Comparison of ENCODE assay signal across 3 cellular contexts in genomic region chr2:148998831-148999200, GRCh38.
TF ChIP-seq lines count a peak whose summit lies in the region.

No MANE protein-coding gene starts in this region.

TF ChIP-seq in GM23338, 12 proteins besides CTCF, POLR2A, EP300 and RAD21:
- no peak for TF ChIP-seq POLR2AphosphoS5 (IDR thresholded peaks at IDR 0.05; ENCODE audit: low read depth)
- no peak for TF ChIP-seq EZH2phosphoT487 (IDR thresholded peaks at IDR 0.05; ENCODE audit: unreplicated experiment)
- TF ChIP-seq EZH2 (IDR thresholded peaks at IDR 0.05; ENCODE audit: low read depth, unreplicated experiment): no peak

TF ChIP-seq in WTC11, 78 proteins besides CTCF, POLR2A, EP300 and RAD21:
- no peak for TF ChIP-seq TEAD4 (CRISPR knock-in tag; IDR thresholded peaks at IDR 0.05)
- TF ChIP-seq, protein P1, sequence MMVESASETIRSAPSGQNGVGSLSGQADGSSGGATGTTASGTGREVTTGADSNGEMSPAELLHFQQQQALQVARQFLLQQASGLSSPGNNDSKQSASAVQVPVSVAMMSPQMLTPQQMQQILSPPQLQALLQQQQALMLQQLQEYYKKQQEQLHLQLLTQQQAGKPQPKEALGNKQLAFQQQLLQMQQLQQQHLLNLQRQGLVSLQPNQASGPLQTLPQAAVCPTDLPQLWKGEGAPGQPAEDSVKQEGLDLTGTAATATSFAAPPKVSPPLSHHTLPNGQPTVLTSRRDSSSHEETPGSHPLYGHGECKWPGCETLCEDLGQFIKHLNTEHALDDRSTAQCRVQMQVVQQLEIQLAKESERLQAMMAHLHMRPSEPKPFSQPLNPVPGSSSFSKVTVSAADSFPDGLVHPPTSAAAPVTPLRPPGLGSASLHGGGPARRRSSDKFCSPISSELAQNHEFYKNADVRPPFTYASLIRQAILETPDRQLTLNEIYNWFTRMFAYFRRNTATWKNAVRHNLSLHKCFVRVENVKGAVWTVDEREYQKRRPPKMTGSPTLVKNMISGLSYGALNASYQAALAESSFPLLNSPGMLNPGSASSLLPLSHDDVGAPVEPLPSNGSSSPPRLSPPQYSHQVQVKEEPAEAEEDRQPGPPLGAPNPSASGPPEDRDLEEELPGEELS (CRISPR knock-in tag; IDR thresholded peaks at IDR 0.05): no peak
- TF ChIP-seq ESRRA (CRISPR knock-in tag; IDR thresholded peaks at IDR 0.05; ENCODE audit: borderline replicate concordance): no peak
- TF ChIP-seq RORB (CRISPR knock-in tag; IDR thresholded peaks at IDR 0.05): no peak

TF ChIP-seq in H1, 55 proteins besides CTCF, POLR2A, EP300 and RAD21:
- TF ChIP-seq BACH1 (IDR thresholded peaks at IDR 0.05; ENCODE audit: low read length): no peak
- TF ChIP-seq, protein P2, sequence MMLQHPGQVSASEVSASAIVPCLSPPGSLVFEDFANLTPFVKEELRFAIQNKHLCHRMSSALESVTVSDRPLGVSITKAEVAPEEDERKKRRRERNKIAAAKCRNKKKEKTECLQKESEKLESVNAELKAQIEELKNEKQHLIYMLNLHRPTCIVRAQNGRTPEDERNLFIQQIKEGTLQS (IDR thresholded peaks at IDR 0.05; ENCODE audit: insufficient read depth, low read depth, low read length): no peak
- no peak for TF ChIP-seq BRCA1 (IDR thresholded peaks at IDR 0.05; ENCODE audit: low read depth, low read length)
- no peak for TF ChIP-seq PHF8 (conservative IDR thresholded peaks at IDR 0.05; ENCODE audit: low read depth, low read length)
- TF ChIP-seq, protein P3, sequence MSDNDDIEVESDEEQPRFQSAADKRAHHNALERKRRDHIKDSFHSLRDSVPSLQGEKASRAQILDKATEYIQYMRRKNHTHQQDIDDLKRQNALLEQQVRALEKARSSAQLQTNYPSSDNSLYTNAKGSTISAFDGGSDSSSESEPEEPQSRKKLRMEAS (IDR thresholded peaks at IDR 0.05): peak; percentile 62
- TF ChIP-seq POLR2AphosphoS5 (IDR thresholded peaks at IDR 0.05; ENCODE audit: low read depth, low read length): no peak; the same call in 1 of the 2 replicates
